In genomic region chr11:44885065-44885777, GRCh38 we compare ENCODE assay signal across 1 cellular context.
TF ChIP-seq lines count a peak whose summit lies in the region.

No MANE protein-coding gene starts in this region.

TF ChIP-seq in GM23338, 12 proteins besides CTCF, POLR2A, EP300 and RAD21 (continued from another document):
- no peak for TF ChIP-seq ZNF462 (CRISPR knock-in tag; IDR thresholded peaks at IDR 0.05)
